18 cellular contexts compared by ENCODE assay signal in genomic region chr7:125926621-125927020, GRCh38.
DNase-seq lines count a peak whose midpoint lies in the region; ATAC-seq and TF ChIP-seq lines count a peak whose summit lies in the region.
"Had no signal": no experiment of that assay in that cellular context is flagged by ENCODE, and none has a peak within 500 bp of the region (broad histone marks: within the 10 kb centered on the region; RNA-seq: fewer than 3 reads in every experiment).

No MANE protein-coding gene starts in this region.

- H3K36me3 ChIP-seq in ES-I3 (ENCODE audit: insufficient read depth, low read length), result peaks cover 4% of the 10 kb centered on the region; the same call in 1 of the 2 replicates
- H3K36me3 ChIP-seq: SJSA1 had no signal

- H3K4me1 ChIP-seq in ES-I3 (ENCODE audit: insufficient read depth, low read length), result peaks cover 4% of the 10 kb centered on the region; the same call in 1 of the 2 replicates
- H3K4me1 ChIP-seq: A549, SJSA1 had no signal

- no peak overlapping the region for H3K4me3 ChIP-seq in epithelial cell of esophagus (ENCODE audit: low read length)
- H3K4me3 ChIP-seq: A549, SJSA1 had no signal

- H3K9ac ChIP-seq in ES-I3 (ENCODE audit: low read depth, low read length), result peak overlapping the region; percentile 59; the same call in 1 of the 2 replicates

- H3K9me3 ChIP-seq in ES-I3 (ENCODE audit: control insufficient read depth, insufficient read depth, low read length), result peaks cover 2% of the 10 kb centered on the region; the same call in 1 of the 2 replicates
- H3K9me3 ChIP-seq: A549, SJSA1 had no signal

- DNase-seq in RWPE1 (ENCODE audit: low spot score) (peak; percentile 2), epithelial cell of esophagus (ENCODE audit: low read depth) (peak; percentile 13), kidney tubule cell (ENCODE audit: low spot score) (peak; percentile 4), EL (no peak), AG20443 (ENCODE audit: low spot score) (no peak), GM03348 (ENCODE audit: low spot score) (no peak)
- DNase-seq: DND-41; HFFc6; NCI-H1417 treated with DMSO at 0.1 percent for 48 hours; NCI-H2029; NCI-H2171 treated with DMSO at 0.1 percent for 48 hours; NCI-H446 treated with DMSO at 0.1 percent for 48 hours; NK-92 treated with Interleukin-12 subunit alpha and Interleukin-12 subunit beta, amount 100 ng/mL, for 24 hours had no signal

- TF ChIP-seq CTCF in RWPE1 (conservative IDR thresholded peaks at IDR 0.05; ENCODE audit: low read depth) (no peak), epithelial cell of esophagus (IDR thresholded peaks at IDR 0.05; ENCODE audit: insufficient read depth, low read depth, low read length, missing control alignments) (no peak)

- no peak overlapping the region for H3K27ac ChIP-seq in RWPE1
- H3K27ac ChIP-seq: A549, C4-2B, SJSA1 had no signal

- no peak for ATAC-seq in HG03095 (IDR thresholded peaks at IDR 0.05; ENCODE audit: unreplicated experiment)
- ATAC-seq: A549 had no signal

- CTCF ChIA-PET in RWPE1 (lab: Yijun Ruan, JAX), result no interaction called here

- POLR2A ChIA-PET in RWPE1 (lab: Yijun Ruan, JAX; ENCODE audit: low non-redundant PET), result no interaction called here

Comparison
In these comparisons a context has a peak if more than half of its experiments do, and no peak if none do; other contexts are left out.
1. DNase-seq: peak in RWPE1 (single experiment), epithelial cell of esophagus (single experiment) and kidney tubule cell (single experiment); none in EL (single experiment), AG20443 (single experiment) and GM03348 (single experiment).